ENCODE assay signal across 27 cellular contexts in the genomic region with DNA sequence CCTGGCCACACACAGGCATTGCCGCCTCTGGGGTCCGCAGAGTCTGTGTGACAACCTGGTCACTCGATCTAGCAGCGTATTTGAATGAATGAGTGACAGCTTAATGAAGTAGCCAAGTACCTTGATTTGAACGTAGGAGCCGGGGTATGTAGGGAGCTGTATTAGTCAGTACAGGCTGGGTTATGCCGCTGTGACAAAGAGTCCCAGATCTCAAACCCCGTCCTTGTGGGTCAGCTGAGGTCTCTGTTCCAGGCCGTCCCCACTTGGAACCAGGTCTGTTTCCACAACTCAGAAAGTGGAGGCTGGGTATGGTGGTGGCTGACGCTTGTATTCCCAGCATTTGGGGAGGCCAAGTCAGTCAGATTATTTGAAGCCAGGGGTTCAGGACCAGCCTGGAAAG. TPM values are rescaled to one million over a fixed set of nuclear protein-coding genes. Genes with fewer than 3 reads are reported as not detected.
"Had no signal": no experiment of that assay in that cellular context is flagged by ENCODE, and none has a peak within 500 bp of the region (broad histone marks: within the 10 kb centered on the region; RNA-seq: fewer than 3 reads in every experiment).

No MANE protein-coding gene starts in this region.

- H3K27me3 ChIP-seq: neutrophil, pancreas, right atrium auricular region, stomach, thyroid gland, tibial nerve, upper lobe of left lung, vagina had no signal

- H3K4me1 ChIP-seq: pancreas, prostate gland, right atrium auricular region, stomach, thyroid gland, tibial nerve, upper lobe of left lung, vagina had no signal

- H3K4me2 ChIP-seq: smooth muscle cell had no signal

- ATAC-seq: naive thymus-derived CD8-positive, alpha-beta T cell; natural killer cell treated with Interleukin-12 subunit alpha and Interleukin-12 subunit beta and Interleukin-15 and Interleukin-18, amount 100 ng/mL, for 72 hours; pancreas; sciatic nerve; stimulated activated effector memory CD8-positive, alpha-beta T cell treated with anti-CD3 and anti-CD28 coated beads, Interleukin-12 subunit alpha, Interleukin-12 subunit beta, amount 100 ng/mL, for 72 hours; stimulated activated naive B cell treated with anti-CD40 and anti-IgM and Interleukin-4, amounts not matched to agents 10 μg/mL and 1 μg/mL and 100 μg/mL, for 72 hours had no signal

- H3K9me3 ChIP-seq: neutrophil, pancreas, prostate gland, thoracic aorta, thyroid gland, vagina had no signal

- H3K27ac ChIP-seq: neutrophil, pancreas, prostate gland, right atrium auricular region, skin epidermis, stomach, thoracic aorta, thyroid gland, tibial nerve, upper lobe of left lung, vagina had no signal

- DNase-seq: naive thymus-derived CD8-positive, alpha-beta T cell; nephron progenitor cell; nucleus accumbens; pancreas; retina; stimulated activated CD4-positive, alpha-beta T cell treated with anti-CD3 and anti-CD28 coated beads, Interleukin-15, amount 100 ng/mL, for 24 hours; stimulated activated CD4-positive, alpha-beta T cell treated with anti-CD3 and anti-CD28 coated beads, Interleukin-2, amount 100 ng/mL, for 24 hours; stimulated activated CD4-positive, alpha-beta T cell treated with anti-CD3 and anti-CD28 coated beads, Interleukin-2, amount 100 ng/mL, for 48 hours; stimulated activated CD4-positive, alpha-beta T cell treated with anti-CD3 and anti-CD28 coated beads, Interleukin-4, amount 100 ng/mL, for 24 hours; stimulated activated naive B cell treated with anti-CD40 and anti-IgM and Interleukin-4, amounts not matched to agents 10 μg/mL and 1 μg/mL and 100 μg/mL, for 72 hours; stimulated activated naive CD4-positive, alpha-beta T cell treated with Interleukin-2 at 50 U/mL for 16 hours; stomach; thyroid gland; trophoblast cell; upper lobe of left lung had no signal

- FAIRE-seq: pancreas, urothelium cell line had no signal

- H3K4me3 ChIP-seq: pancreas, prostate gland, right atrium auricular region, skin epidermis, smooth muscle cell, stomach, thoracic aorta, thyroid gland, tibial nerve, upper lobe of left lung, vagina had no signal

RNA-seq across cellular contexts. Expression of gene ATAD3C, which starts 42.1 kb away (rescaled TPM):
- total RNA-seq: vagina had no signal

RNA-seq across cellular contexts. Expression of gene TMEM240, which starts 48.8 kb away (rescaled TPM):
- polyA plus RNA-seq: naive thymus-derived CD8-positive, alpha-beta T cell had no signal

RNA-seq across cellular contexts. Expression of gene VWA1, which starts 56.1 kb away (rescaled TPM):
- total RNA-seq: naive thymus-derived CD8-positive, alpha-beta T cell had no signal
- polyA plus RNA-seq: naive thymus-derived CD8-positive, alpha-beta T cell had no signal
